Comparison of ENCODE assay signal across 13 cellular contexts in genomic region chr13:111304041-111304544, GRCh38. TPM values are rescaled to one million over a fixed set of nuclear protein-coding genes. Genes with fewer than 3 reads are reported as not detected.
DNase-seq lines count a peak whose midpoint lies in the region; ATAC-seq and TF ChIP-seq lines count a peak whose summit lies in the region.
"Had no signal": no experiment of that assay in that cellular context is flagged by ENCODE, and none has a peak within 500 bp of the region (broad histone marks: within the 10 kb centered on the region; RNA-seq: fewer than 3 reads in every experiment).

No MANE protein-coding gene starts in this region.

- no peaks in the 10 kb centered on the region for H3K4me1 ChIP-seq in Caco-2
- H3K4me1 ChIP-seq: body of pancreas had no signal

- BruUV-seq in Caco-2 (replicated peaks; lab: Mats Ljungman, UMichigan), result no TSS peak

- CTCF ChIA-PET in Caco-2 (lab: Charles Lee), result no interaction called here

- no peak for TF ChIP-seq CTCF in Caco-2 (IDR thresholded peaks at IDR 0.05; ENCODE audit: insufficient read depth in 1 of 2, low read depth in 1 of 2, low read length in 1 of 2, severe bottlenecking in 1 of 2, unreplicated experiment in 1 of 2)
- TF ChIP-seq CTCF in chondrocyte (IDR thresholded peaks at IDR 0.05), result no peak

- H3K4me3 ChIP-seq in Caco-2 (ENCODE audit: low read depth, low read length), result no peak overlapping the region
- H3K4me3 ChIP-seq: body of pancreas had no signal

- H3K27ac Mint-ChIP-seq in T-helper 2 cell treated with Interferon-gamma antibody and Interleukin-4, amounts not matched to agents 5 μg/mL and 100 μg/mL, for 36 hours, result peak overlapping the region; percentile 82
- H3K27ac Mint-ChIP-seq in Caco-2 (ENCODE audit: unreplicated experiment), result no peak overlapping the region
- H3K27ac Mint-ChIP-seq in chondrocyte (ENCODE audit: unreplicated experiment), result no peak overlapping the region

- no peaks in the 10 kb centered on the region for H3K9me3 ChIP-seq in Caco-2
- H3K9me3 ChIP-seq: body of pancreas had no signal

- peak; percentile 8 for DNase-seq in T-helper 2 cell treated with Interferon-gamma antibody and Interleukin-4, amounts not matched to agents 5 μg/mL and 100 μg/mL, for 36 hours (ENCODE audit: low spot score)
- DNase-seq in Caco-2, result no peak
- no peak for DNase-seq in chondrocyte (ENCODE audit: low spot score)
- DNase-seq in germinal center (ENCODE audit: low spot score), result no peak
- DNase-seq in epidermal melanocyte (ENCODE audit: insufficient read length, low spot score), result no peak
- DNase-seq: body of pancreas; CD8-positive, alpha-beta memory T cell; left colon; PC-3 had no signal

- H3K4me1 Mint-ChIP-seq in T-helper 2 cell treated with Interferon-gamma antibody and Interleukin-4, amounts not matched to agents 5 μg/mL and 100 μg/mL, for 36 hours (ENCODE audit: low read depth), result peaks cover 21% of the 10 kb centered on the region
- no peaks in the 10 kb centered on the region for H3K4me1 Mint-ChIP-seq in Caco-2 (ENCODE audit: low read depth, unreplicated experiment)
- H3K4me1 Mint-ChIP-seq in chondrocyte (ENCODE audit: low read depth), result peaks cover 10% of the 10 kb centered on the region

- POLR2A ChIA-PET in Caco-2 (lab: Charles Lee), result no interaction called here

- H3K36me3 ChIP-seq in Caco-2 (ENCODE audit: control insufficient read depth, insufficient read depth, low read length), result peaks cover 11% of the 10 kb centered on the region

- peak; percentile 96 for ATAC-seq in GM18498 (IDR thresholded peaks at IDR 0.05; ENCODE audit: unreplicated experiment)
- peak; percentile 74 for ATAC-seq in GM19372 (IDR thresholded peaks at IDR 0.05; ENCODE audit: low read depth, unreplicated experiment)
- peak; percentile 93 for ATAC-seq in HG02885 (IDR thresholded peaks at IDR 0.05; ENCODE audit: poor library complexity, unreplicated experiment)
- ATAC-seq: body of pancreas, left colon, PC-3 had no signal

- H3K9me3 Mint-ChIP-seq in T-helper 2 cell treated with Interferon-gamma antibody and Interleukin-4, amounts not matched to agents 5 μg/mL and 100 μg/mL, for 36 hours, result peaks cover 12% of the 10 kb centered on the region
- H3K9me3 Mint-ChIP-seq in Caco-2 (ENCODE audit: unreplicated experiment) (no peaks in the 10 kb centered on the region), chondrocyte (ENCODE audit: low read depth) (no peaks in the 10 kb centered on the region)
- H3K9me3 Mint-ChIP-seq: CD8-positive, alpha-beta memory T cell had no signal

- no peaks in the 10 kb centered on the region for H3K27me3 ChIP-seq in Caco-2 (replicated peaks; ENCODE audit: control insufficient read depth, insufficient read depth, low read length)
- H3K27me3 ChIP-seq: body of pancreas had no signal

- peak overlapping the region; percentile 61 for H3K4me3 Mint-ChIP-seq in T-helper 2 cell treated with Interferon-gamma antibody and Interleukin-4, amounts not matched to agents 5 μg/mL and 100 μg/mL, for 36 hours
- no peak overlapping the region for H3K4me3 Mint-ChIP-seq in Caco-2 (ENCODE audit: unreplicated experiment)
- H3K4me3 Mint-ChIP-seq in chondrocyte (ENCODE audit: unreplicated experiment), result no peak overlapping the region

- intact Hi-C loops in Caco-2 (cut with micrococcal nuclease; ENCODE audit: unreplicated experiment), result no loop called here

- H3K27me3 Mint-ChIP-seq in T-helper 2 cell treated with Interferon-gamma antibody and Interleukin-4, amounts not matched to agents 5 μg/mL and 100 μg/mL, for 36 hours (ENCODE audit: low read depth), result no peaks in the 10 kb centered on the region
- H3K27me3 Mint-ChIP-seq in Caco-2 (ENCODE audit: insufficient read depth, unreplicated experiment) (no peaks in the 10 kb centered on the region), chondrocyte (ENCODE audit: low read depth) (no peaks in the 10 kb centered on the region)
- H3K27me3 Mint-ChIP-seq: CD8-positive, alpha-beta memory T cell had no signal

- H3K36me3 Mint-ChIP-seq in T-helper 2 cell treated with Interferon-gamma antibody and Interleukin-4, amounts not matched to agents 5 μg/mL and 100 μg/mL, for 36 hours (ENCODE audit: low read depth), result peaks cover 72% of the 10 kb centered on the region
- H3K36me3 Mint-ChIP-seq in Caco-2 (ENCODE audit: insufficient read depth, unreplicated experiment) (peaks cover 82% of the 10 kb centered on the region), chondrocyte (ENCODE audit: low read depth) (peaks cover 53% of the 10 kb centered on the region)

RNA-seq across cellular contexts. Expression of gene TEX29, which starts 16.3 kb away (rescaled TPM):
- total RNA-seq in Caco-2 (2022) (0.39 TPM in 1 of 2 replicates, not detected in the other), chondrocyte (0.59 to 0.94 TPM (median 0.70 TPM) in 3 replicates)
- total RNA-seq: body of pancreas; CD8-positive, alpha-beta memory T cell; PC-3; pulmonary artery endothelial cell had no signal
